7 cellular contexts compared by ENCODE assay signal in the genomic region with DNA sequence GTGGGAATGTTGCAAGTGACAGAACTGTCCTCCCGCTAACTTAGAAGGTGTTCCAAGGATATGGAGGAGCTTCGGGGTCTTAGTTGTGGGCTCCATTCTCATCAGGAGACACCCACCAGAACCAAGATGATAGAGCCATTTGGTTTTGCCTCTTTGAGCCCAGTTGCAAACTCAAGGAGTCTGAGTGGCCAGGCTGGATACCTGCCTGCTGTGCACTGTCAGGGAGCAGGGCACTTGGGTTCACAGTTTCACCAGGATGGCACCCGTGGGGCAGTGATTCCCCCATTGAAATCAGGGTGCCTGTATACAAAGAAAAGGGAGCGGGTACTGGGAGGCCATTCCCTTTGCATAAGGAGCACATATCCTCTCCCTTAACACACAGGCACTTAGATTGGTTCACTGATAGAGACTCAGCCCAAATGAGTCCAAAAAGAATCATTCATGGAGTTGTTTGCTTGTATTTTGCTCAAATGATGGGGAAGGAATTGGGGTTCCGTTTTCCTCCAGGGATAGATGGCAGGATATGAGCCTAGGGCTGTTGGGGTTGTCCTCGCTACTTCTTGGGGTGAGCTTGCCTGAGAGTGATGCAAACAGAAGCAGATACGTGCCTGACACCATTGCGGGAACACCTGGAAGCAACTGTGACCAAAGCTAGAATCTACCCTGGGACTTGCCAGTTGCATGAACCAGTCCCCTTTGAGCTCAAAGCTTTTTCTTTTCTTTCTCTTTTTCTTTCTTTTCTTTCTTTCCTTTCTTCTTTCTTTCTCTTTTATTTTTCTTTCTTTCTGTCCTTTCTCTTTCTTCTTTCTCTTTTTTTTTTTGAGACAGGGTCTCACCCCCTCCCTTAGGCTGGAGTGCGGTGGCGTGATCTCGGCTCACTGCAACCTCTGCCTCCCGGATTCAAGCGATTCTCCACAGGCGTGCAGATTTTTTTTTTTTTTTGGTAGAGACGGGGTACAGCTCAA. TPM values are rescaled to one million over a fixed set of nuclear protein-coding genes. Genes with fewer than 3 reads are reported as not detected.
DNase-seq lines count a peak whose midpoint lies in the region; ATAC-seq, FAIRE-seq and TF ChIP-seq lines count a peak whose summit lies in the region.

No MANE protein-coding gene starts in this region.

- H3K27ac Mint-ChIP-seq in IgD-negative memory B cell (peak overlapping the region; percentile 86 to 99 (median 97)), neural crest cell (ENCODE audit: unreplicated experiment) (peak overlapping the region; percentile 13)
- peak overlapping the region; percentile 73 to 77 for H3K27ac Mint-ChIP-seq in activated naive CD4-positive, alpha-beta T cell treated with anti-CD3 and anti-CD28 coated beads, Interleukin-2, amount 50 U/mL, for 72 hours

- H3K9me3 Mint-ChIP-seq in IgD-negative memory B cell (no peaks in the 10 kb centered on the region), neural crest cell (no peaks in the 10 kb centered on the region)
- no peaks in the 10 kb centered on the region for H3K9me3 Mint-ChIP-seq in activated naive CD4-positive, alpha-beta T cell treated with anti-CD3 and anti-CD28 coated beads, Interleukin-2, amount 50 U/mL, for 72 hours

- peak in 1 of 2 donors; percentile 54 for DNase-seq in activated naive CD4-positive, alpha-beta T cell treated with anti-CD3 and anti-CD28 coated beads, Interleukin-2, amount 50 U/mL, for 72 hours (ENCODE audit: low spot score in 2 of 2)
- DNase-seq in neural crest cell (ENCODE audit: low read depth, low spot score) (no peak), NCI-H510A treated with DMSO at 0.1 percent for 48 hours (lab: John Stamatoyannopoulos, UW) (no peak), sciatic nerve (ENCODE audit: low spot score) (no peak), foreskin melanocyte (no peak)

- TF ChIP-seq CTCF in neural crest cell (conservative IDR thresholded peaks at IDR 0.05): no peak

- FAIRE-seq in G401.6 (lab: Jason Lieb, UNC): peak; percentile 31

- H3K4me3 Mint-ChIP-seq in IgD-negative memory B cell (peak overlapping the region; percentile 77 to 93 (median 86)), neural crest cell (peak overlapping the region; percentile 88)

- H3K36me3 Mint-ChIP-seq in IgD-negative memory B cell: peaks cover 3% of the 10 kb centered on the region
- peaks cover 0 to under 1% of the 10 kb centered on the region in 2 donors for H3K36me3 Mint-ChIP-seq in activated naive CD4-positive, alpha-beta T cell treated with anti-CD3 and anti-CD28 coated beads, Interleukin-2, amount 50 U/mL, for 72 hours
- H3K36me3 Mint-ChIP-seq in neural crest cell (ENCODE audit: low read depth): peaks cover 3% of the 10 kb centered on the region

- H3K27me3 Mint-ChIP-seq in IgD-negative memory B cell (peaks cover 3% of the 10 kb centered on the region), neural crest cell (ENCODE audit: low read depth) (peaks cover 43% of the 10 kb centered on the region)

- ATAC-seq in activated naive CD4-positive, alpha-beta T cell treated with anti-CD3 and anti-CD28 coated beads, Interleukin-2, amount 50 U/mL, for 72 hours: no peak
- no peak for ATAC-seq in sciatic nerve

- intact Hi-C loops in sciatic nerve (cut with DNase I): no loop called here

- H3K4me1 Mint-ChIP-seq in IgD-negative memory B cell (peaks cover 24 to 28% (median 26%) of the 10 kb centered on the region in 3 donors), neural crest cell (peaks cover 51% of the 10 kb centered on the region)

RNA-seq across cellular contexts. Expression of a gene that starts 1.3 kb away (rescaled TPM):
- polyA plus RNA-seq in IgD-negative memory B cell: 23.1 TPM
- 10 to 100 TPM in 1 of 2 donors, 1 to 10 TPM in 1; 4.1 to 11.4 TPM for total RNA-seq in activated naive CD4-positive, alpha-beta T cell treated with anti-CD3 and anti-CD28 coated beads, Interleukin-2, amount 50 U/mL, for 72 hours
- total RNA-seq in neural crest cell (16.1 and 19.0 TPM in 2 replicates), sciatic nerve (8.2 TPM)

RNA-seq across cellular contexts. Expression of a gene that starts 18.9 kb away (rescaled TPM):
- 107 TPM for polyA plus RNA-seq in IgD-negative memory B cell
- total RNA-seq in activated naive CD4-positive, alpha-beta T cell treated with anti-CD3 and anti-CD28 coated beads, Interleukin-2, amount 50 U/mL, for 72 hours: 100 to 1,000 TPM; 104 to 125 TPM
- 47.4 and 54.9 TPM in 2 replicates for total RNA-seq in neural crest cell
- total RNA-seq in sciatic nerve: 25.0 TPM

RNA-seq across cellular contexts. Expression of a gene that starts 28.1 kb away (rescaled TPM):
- 0.54 TPM for polyA plus RNA-seq in IgD-negative memory B cell
- 10 to 100 TPM in 1 of 2 donors, 1 to 10 TPM in 1; 5.5 to 20.2 TPM for total RNA-seq in activated naive CD4-positive, alpha-beta T cell treated with anti-CD3 and anti-CD28 coated beads, Interleukin-2, amount 50 U/mL, for 72 hours
- total RNA-seq in neural crest cell (387 and 410 TPM in 2 replicates), sciatic nerve (63.5 TPM)

RNA-seq across cellular contexts. Expression of a gene that starts 36.0 kb away (rescaled TPM):
- polyA plus RNA-seq in IgD-negative memory B cell: 0.78 TPM
- total RNA-seq in activated naive CD4-positive, alpha-beta T cell treated with anti-CD3 and anti-CD28 coated beads, Interleukin-2, amount 50 U/mL, for 72 hours: 1 to 10 TPM; 2.2 to 9.8 TPM
- 2.3 and 2.7 TPM in 2 replicates for total RNA-seq in neural crest cell
- 0.49 TPM for total RNA-seq in sciatic nerve

RNA-seq across cellular contexts. Expression of a gene that starts 44.9 kb away (rescaled TPM):
- not detected for polyA plus RNA-seq in IgD-negative memory B cell
- not detected for total RNA-seq in activated naive CD4-positive, alpha-beta T cell treated with anti-CD3 and anti-CD28 coated beads, Interleukin-2, amount 50 U/mL, for 72 hours
- total RNA-seq in neural crest cell (not detected in 2 replicates), sciatic nerve (not detected)

Comparison
In these comparisons a context has a peak if more than half of its experiments do, and no peak if none do; other contexts are left out.
1. H3K27ac Mint-ChIP-seq: peak in every context shown above with its lines; median percentile 97 in IgD-negative memory B cell; 75 in activated naive CD4-positive, alpha-beta T cell treated with anti-CD3 and anti-CD28 coated beads, Interleukin-2, amount 50 U/mL, for 72 hours; 13 in neural crest cell.